In the genomic region with DNA sequence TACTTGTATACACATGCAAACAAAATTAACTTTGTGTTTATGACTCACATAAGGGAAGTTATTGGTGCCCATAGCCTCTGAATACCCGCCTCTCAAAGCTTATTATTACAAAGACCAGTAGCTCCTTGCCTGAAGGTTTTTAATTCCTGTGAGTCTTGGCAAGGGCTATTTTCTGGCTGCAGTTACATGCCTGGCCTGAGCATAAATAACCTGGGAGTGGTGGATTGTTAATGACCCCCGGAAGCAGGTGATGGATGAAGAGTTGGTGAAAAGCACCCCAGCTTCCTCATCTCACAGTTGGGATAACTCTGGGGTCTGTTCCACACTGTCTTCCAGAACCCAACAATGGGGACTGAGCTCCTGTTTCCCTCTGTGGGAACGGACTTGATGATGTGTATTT, we compare ENCODE assay signal across 2 cellular contexts.
TF ChIP-seq lines count a peak whose summit lies in the region.

No MANE protein-coding gene starts in this region.

TF ChIP-seq in SK-N-SH treated with all-trans-retinoic acid at 6 μM for 48 hours, 23 proteins besides CTCF, POLR2A, EP300 and RAD21:
- TF ChIP-seq RARB (CRISPR knock-in tag; IDR thresholded peaks at IDR 0.05), result no peak
- TF ChIP-seq ZNF8 (CRISPR knock-in tag; IDR thresholded peaks at IDR 0.05), result no peak
- TF ChIP-seq, protein P1, sequence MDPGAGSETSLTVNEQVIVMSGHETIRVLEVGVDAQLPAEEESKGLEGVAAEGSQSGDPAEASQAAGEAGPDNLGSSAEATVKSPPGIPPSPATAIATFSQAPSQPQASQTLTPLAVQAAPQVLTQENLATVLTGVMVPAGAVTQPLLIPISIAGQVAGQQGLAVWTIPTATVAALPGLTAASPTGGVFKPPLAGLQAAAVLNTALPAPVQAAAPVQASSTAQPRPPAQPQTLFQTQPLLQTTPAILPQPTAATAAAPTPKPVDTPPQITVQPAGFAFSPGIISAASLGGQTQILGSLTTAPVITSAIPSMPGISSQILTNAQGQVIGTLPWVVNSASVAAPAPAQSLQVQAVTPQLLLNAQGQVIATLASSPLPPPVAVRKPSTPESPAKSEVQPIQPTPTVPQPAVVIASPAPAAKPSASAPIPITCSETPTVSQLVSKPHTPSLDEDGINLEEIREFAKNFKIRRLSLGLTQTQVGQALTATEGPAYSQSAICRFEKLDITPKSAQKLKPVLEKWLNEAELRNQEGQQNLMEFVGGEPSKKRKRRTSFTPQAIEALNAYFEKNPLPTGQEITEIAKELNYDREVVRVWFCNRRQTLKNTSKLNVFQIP (CRISPR knock-in tag; IDR thresholded peaks at IDR 0.05; ENCODE audit: borderline replicate concordance, low read depth), result no peak
- no peak for TF ChIP-seq ISL1 (CRISPR knock-in tag; IDR thresholded peaks at IDR 0.05)
- TF ChIP-seq PATZ1 (CRISPR knock-in tag; IDR thresholded peaks at IDR 0.05; ENCODE audit: borderline replicate concordance), result no peak
- TF ChIP-seq BACH2 (CRISPR knock-in tag; IDR thresholded peaks at IDR 0.05; ENCODE audit: borderline replicate concordance), result no peak
- no peak for TF ChIP-seq TOX (CRISPR knock-in tag; IDR thresholded peaks at IDR 0.05; ENCODE audit: borderline replicate concordance)
- TF ChIP-seq, protein P2, sequence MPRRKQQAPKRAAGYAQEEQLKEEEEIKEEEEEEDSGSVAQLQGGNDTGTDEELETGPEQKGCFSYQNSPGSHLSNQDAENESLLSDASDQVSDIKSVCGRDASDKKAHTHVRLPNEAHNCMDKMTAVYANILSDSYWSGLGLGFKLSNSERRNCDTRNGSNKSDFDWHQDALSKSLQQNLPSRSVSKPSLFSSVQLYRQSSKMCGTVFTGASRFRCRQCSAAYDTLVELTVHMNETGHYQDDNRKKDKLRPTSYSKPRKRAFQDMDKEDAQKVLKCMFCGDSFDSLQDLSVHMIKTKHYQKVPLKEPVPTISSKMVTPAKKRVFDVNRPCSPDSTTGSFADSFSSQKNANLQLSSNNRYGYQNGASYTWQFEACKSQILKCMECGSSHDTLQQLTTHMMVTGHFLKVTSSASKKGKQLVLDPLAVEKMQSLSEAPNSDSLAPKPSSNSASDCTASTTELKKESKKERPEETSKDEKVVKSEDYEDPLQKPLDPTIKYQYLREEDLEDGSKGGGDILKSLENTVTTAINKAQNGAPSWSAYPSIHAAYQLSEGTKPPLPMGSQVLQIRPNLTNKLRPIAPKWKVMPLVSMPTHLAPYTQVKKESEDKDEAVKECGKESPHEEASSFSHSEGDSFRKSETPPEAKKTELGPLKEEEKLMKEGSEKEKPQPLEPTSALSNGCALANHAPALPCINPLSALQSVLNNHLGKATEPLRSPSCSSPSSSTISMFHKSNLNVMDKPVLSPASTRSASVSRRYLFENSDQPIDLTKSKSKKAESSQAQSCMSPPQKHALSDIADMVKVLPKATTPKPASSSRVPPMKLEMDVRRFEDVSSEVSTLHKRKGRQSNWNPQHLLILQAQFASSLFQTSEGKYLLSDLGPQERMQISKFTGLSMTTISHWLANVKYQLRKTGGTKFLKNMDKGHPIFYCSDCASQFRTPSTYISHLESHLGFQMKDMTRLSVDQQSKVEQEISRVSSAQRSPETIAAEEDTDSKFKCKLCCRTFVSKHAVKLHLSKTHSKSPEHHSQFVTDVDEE (CRISPR knock-in tag; IDR thresholded peaks at IDR 0.05), result no peak
- no peak for TF ChIP-seq TCF4 (CRISPR knock-in tag; IDR thresholded peaks at IDR 0.05; ENCODE audit: borderline replicate concordance)
- no peak for TF ChIP-seq ESRRG (CRISPR knock-in tag; IDR thresholded peaks at IDR 0.05)
- no peak for TF ChIP-seq ZFP3 (CRISPR knock-in tag; IDR thresholded peaks at IDR 0.05)
- no peak for TF ChIP-seq OSR1 (CRISPR knock-in tag; IDR thresholded peaks at IDR 0.05)
- no peak for TF ChIP-seq ZNF70 (CRISPR knock-in tag; IDR thresholded peaks at IDR 0.05)
- no peak for TF ChIP-seq CREB5 (CRISPR knock-in tag; IDR thresholded peaks at IDR 0.05; ENCODE audit: low read depth)
- no peak for TF ChIP-seq SNAI2 (CRISPR knock-in tag; IDR thresholded peaks at IDR 0.05)
- TF ChIP-seq ZFP30 (CRISPR knock-in tag; IDR thresholded peaks at IDR 0.05), result no peak
- TF ChIP-seq PPARA (CRISPR knock-in tag; IDR thresholded peaks at IDR 0.05; ENCODE audit: borderline replicate concordance), result no peak
- TF ChIP-seq CSDC2 (CRISPR knock-in tag; IDR thresholded peaks at IDR 0.05), result no peak

TF ChIP-seq in SK-N-SH, 30 proteins besides CTCF, POLR2A, EP300 and RAD21:
- TF ChIP-seq USF1 (IDR thresholded peaks at IDR 0.05; ENCODE audit: borderline replicate concordance, low read depth) (no peak), ZBTB33 (IDR thresholded peaks at IDR 0.05; ENCODE audit: borderline replicate concordance, low read depth) (no peak), RXRA (IDR thresholded peaks at IDR 0.05; ENCODE audit: borderline replicate concordance, low read depth) (no peak), FOSL2 (IDR thresholded peaks at IDR 0.05; ENCODE audit: borderline replicate concordance, low read depth) (no peak), NFIC (IDR thresholded peaks at IDR 0.05; ENCODE audit: borderline replicate concordance) (no peak), MEF2A (IDR thresholded peaks at IDR 0.05; ENCODE audit: borderline replicate concordance, low read depth) (no peak), ELF1 (IDR thresholded peaks at IDR 0.05) (no peak), SIN3A (IDR thresholded peaks at IDR 0.05; ENCODE audit: borderline replicate concordance, low read depth, low read length) (no peak), TAF1 (IDR thresholded peaks at IDR 0.05; ENCODE audit: borderline replicate concordance, low read depth, low read length) (no peak), POLR2AphosphoS5 (IDR thresholded peaks at IDR 0.05; ENCODE audit: low read depth, low read length) (no peak), MXI1 (IDR thresholded peaks at IDR 0.05; ENCODE audit: low read depth, low read length) (no peak), USF2 (IDR thresholded peaks at IDR 0.05; ENCODE audit: borderline replicate concordance, low read depth, low read length) (no peak), REST (IDR thresholded peaks at IDR 0.05; ENCODE audit: low read depth, low read length) (no peak)
- TF ChIP-seq, protein P3, sequence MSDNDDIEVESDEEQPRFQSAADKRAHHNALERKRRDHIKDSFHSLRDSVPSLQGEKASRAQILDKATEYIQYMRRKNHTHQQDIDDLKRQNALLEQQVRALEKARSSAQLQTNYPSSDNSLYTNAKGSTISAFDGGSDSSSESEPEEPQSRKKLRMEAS (IDR thresholded peaks at IDR 0.05; ENCODE audit: low read depth), result no peak
- TF ChIP-seq, protein P4, sequence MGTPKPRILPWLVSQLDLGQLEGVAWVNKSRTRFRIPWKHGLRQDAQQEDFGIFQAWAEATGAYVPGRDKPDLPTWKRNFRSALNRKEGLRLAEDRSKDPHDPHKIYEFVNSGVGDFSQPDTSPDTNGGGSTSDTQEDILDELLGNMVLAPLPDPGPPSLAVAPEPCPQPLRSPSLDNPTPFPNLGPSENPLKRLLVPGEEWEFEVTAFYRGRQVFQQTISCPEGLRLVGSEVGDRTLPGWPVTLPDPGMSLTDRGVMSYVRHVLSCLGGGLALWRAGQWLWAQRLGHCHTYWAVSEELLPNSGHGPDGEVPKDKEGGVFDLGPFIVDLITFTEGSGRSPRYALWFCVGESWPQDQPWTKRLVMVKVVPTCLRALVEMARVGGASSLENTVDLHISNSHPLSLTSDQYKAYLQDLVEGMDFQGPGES (IDR thresholded peaks at IDR 0.05; ENCODE audit: low read depth, low read length), result no peak
TF ChIP-seq in SK-N-SH: peak in this region for 0.
